1 cellular context compared by ENCODE assay signal in the genomic region with DNA sequence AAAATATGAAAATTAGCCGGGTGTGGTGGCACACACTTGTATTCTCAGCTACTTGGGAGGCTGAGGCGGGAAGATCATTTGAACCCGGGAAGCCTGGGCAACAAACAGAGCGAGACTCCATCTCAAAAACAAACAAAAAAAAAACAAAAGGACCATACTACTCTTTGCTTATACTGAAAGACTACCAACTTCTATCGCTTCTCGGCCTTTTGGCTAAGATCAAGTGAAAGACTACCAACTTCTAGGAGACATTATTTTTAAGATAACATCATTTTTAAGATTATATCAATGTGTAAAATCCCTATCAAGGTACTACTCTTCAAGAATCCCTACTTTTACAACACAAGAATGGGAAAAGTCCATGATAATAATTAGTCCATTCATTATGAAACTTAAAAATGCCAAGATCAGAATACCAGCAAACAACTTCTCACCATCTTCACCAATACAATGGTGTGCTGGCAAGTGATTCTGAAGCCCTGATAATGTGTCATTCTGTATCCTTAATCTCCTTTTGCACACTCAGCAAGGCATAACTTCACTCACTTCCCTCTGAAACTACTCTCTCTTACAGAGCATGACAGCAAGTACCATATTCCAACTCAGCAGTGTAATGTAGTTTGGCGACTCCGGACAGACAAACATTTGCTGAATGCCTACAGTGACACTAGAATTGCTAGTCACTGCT.
TF ChIP-seq lines count a peak whose summit lies in the region.

No MANE protein-coding gene starts in this region.

TF ChIP-seq in H1, 55 proteins besides CTCF, POLR2A, EP300 and RAD21:
- TF ChIP-seq CBX8 (IDR thresholded peaks at IDR 0.05; ENCODE audit: borderline replicate concordance, low read depth, low read length) (no peak), TBP (IDR thresholded peaks at IDR 0.05; ENCODE audit: low read depth, low read length) (no peak), SUZ12 (IDR thresholded peaks at IDR 0.05; ENCODE audit: low read length) (no peak), YY1 (IDR thresholded peaks at IDR 0.05; ENCODE audit: low read depth, low read length) (no peak), NRF1 (IDR thresholded peaks at IDR 0.05; ENCODE audit: low read depth, low read length) (no peak), JUND (IDR thresholded peaks at IDR 0.05; ENCODE audit: low read length) (no peak), HDAC2 (IDR thresholded peaks at IDR 0.05; ENCODE audit: borderline replicate concordance in 1 of 2, low read depth in 2 of 2, low read length in 2 of 2) (no peak), NANOG (IDR thresholded peaks at IDR 0.05; ENCODE audit: insufficient read depth, low read depth, low read length, poor library complexity, severe bottlenecking) (no peak), ASH2L (IDR thresholded peaks at IDR 0.05; ENCODE audit: low read length) (no peak), RBBP5 (IDR thresholded peaks at IDR 0.05; ENCODE audit: borderline replicate concordance, low read depth, low read length) (no peak)
TF ChIP-seq in H1: peak in this region for 0.
